ENCODE assay signal across 8 cellular contexts in the genomic region with DNA sequence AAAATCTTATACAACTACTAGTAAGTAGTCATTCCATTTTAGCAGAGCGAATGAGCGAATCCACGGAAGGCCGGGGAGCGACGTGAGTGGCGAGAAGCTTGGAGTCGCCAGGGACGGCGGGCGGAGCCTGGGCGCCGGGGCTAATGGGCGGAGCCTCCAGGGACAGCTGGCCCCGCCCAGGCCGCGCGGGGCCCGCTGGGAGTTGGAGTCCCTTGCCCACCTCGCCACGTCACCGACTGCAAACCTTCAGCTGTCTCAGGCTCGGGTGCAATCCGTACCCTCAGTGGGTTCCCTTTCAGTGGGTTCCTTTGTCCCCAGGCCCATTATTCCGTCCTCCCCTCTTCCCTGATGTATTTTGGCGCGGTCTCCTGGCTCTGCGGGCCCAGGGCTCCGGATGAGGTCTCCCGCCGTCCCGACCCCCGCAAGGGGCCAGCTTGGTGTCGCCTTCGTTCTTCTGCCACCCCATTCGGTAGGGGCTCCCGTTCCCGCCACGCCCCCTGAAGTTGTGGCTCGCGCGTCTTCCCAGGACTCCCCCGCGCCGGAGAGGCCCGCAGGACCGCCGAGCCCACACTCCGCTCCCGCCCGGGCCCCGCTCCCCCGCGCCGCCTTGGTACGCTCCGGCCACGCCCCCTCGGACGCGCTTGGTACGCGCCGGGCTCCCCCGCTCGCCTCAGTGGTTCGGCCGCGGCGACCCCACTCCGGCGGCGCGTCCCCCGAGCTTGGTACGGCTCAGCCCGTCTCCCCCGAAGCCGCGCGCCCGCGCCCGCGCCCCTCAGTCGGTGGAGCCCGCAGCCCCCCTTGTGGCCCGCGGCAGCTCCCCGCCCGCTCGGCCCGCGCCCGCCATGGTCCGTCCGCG. TPM values are rescaled to one million over a fixed set of nuclear protein-coding genes. Genes with fewer than 3 reads are reported as not detected.
DNase-seq lines count a peak whose midpoint lies in the region; ATAC-seq, FAIRE-seq and TF ChIP-seq lines count a peak whose summit lies in the region.

TSS of gene PTOV1 (plus strand) at position 673 of the 856 bp plus-strand sequence.

- peaks cover 10% of the 10 kb centered on the region; the same call in 1 of the 2 replicates for H3K23me2 ChIP-seq in H1 (ENCODE audit: low read depth, low read length)

- H3K4me1 Mint-ChIP-seq in CD8-positive, alpha-beta T cell (ENCODE audit: low read depth) = peaks cover 35% of the 10 kb centered on the region

- H3K56ac ChIP-seq in H1 (replicated peaks; ENCODE audit: insufficient read length, low read depth, low read length) (peak within 1 kb of the TSS; percentile 89), mesendoderm (ENCODE audit: low read length) (peak within 1 kb of the TSS; percentile 97)

- H3K79me2 ChIP-seq in H1 (ENCODE audit: control insufficient read depth in 1 of 2, insufficient read depth in 2 of 2, low read length in 2 of 2) (peaks cover 17 to 28% of the 10 kb centered on the region in 2 experiments), mesendoderm (ENCODE audit: control insufficient read depth, insufficient read depth, low read length) (peaks cover 23% of the 10 kb centered on the region)

- H4K20me1 ChIP-seq in H1 (replicated peaks in 1 of 2; ENCODE audit: control insufficient read depth in 1 of 2, insufficient read depth in 2 of 2, low read length in 2 of 2) = peaks cover 27 to 34% of the 10 kb centered on the region in 2 experiments

- peak within 1 kb of the TSS; percentile 83 for H4K5ac ChIP-seq in H1 (ENCODE audit: insufficient read length, low read depth, low read length)
- no peak within 1 kb of the TSS for H4K5ac ChIP-seq in mesendoderm (ENCODE audit: low read length)

- no peaks in the 10 kb centered on the region for H3K36me3 ChIP-seq in CD8-positive, alpha-beta T cell (ENCODE audit: insufficient read depth, low read length)
- peaks cover 0 to 21% (median 9%) of the 10 kb centered on the region in 4 experiments; a peak in 4 of 8 replicates for H3K36me3 ChIP-seq in H1 (ENCODE audit: control insufficient read depth in 2 of 4, insufficient read depth in 4 of 4, low read length in 3 of 4)
- H3K36me3 ChIP-seq in mesendoderm (ENCODE audit: control insufficient read depth, insufficient read depth, low read length) = peaks cover 5% of the 10 kb centered on the region

- H3K18ac ChIP-seq in H1 (ENCODE audit: extremely low read depth, low read length) = peak within 1 kb of the TSS; percentile 83
- peak within 1 kb of the TSS; percentile 100 for H3K18ac ChIP-seq in mesendoderm (ENCODE audit: low read length)

- H2AFZ ChIP-seq in H1 (ENCODE audit: low read length) = peak within 1 kb of the TSS; percentile 24; the same call in 1 of the 2 replicates

- H4K8ac ChIP-seq in H1 (ENCODE audit: extremely low read depth, insufficient read depth, low read length) (peak within 1 kb of the TSS; percentile 87; the same call in 1 of the 2 replicates), mesendoderm (ENCODE audit: low read depth, low read length) (peak within 1 kb of the TSS; percentile 77)

- H3K23ac ChIP-seq in H1 (ENCODE audit: insufficient read length) = no peak within 1 kb of the TSS
- peak within 1 kb of the TSS; percentile 98 for H3K23ac ChIP-seq in mesendoderm (ENCODE audit: low read length)

- peaks cover 30% of the 10 kb centered on the region for H3K4me1 ChIP-seq in CD8-positive, alpha-beta T cell (ENCODE audit: insufficient read depth, low read length)
- H3K4me1 ChIP-seq in H1 (replicated peaks in 1 of 4; ENCODE audit: control insufficient read depth in 3 of 4, insufficient read depth in 4 of 4, low read length in 3 of 4) (peaks cover 3 to 9% (median 6%) of the 10 kb centered on the region in 4 experiments), mesendoderm (ENCODE audit: control insufficient read depth, low read depth, low read length) (peaks cover 8% of the 10 kb centered on the region)

- TF ChIP-seq RAD21 in H1 (IDR thresholded peaks at IDR 0.05 in 1 of 2, conservative IDR thresholded peaks at IDR 0.05 in 1 of 2; ENCODE audit: low read depth in 2 of 2, low read length in 2 of 2) = no peak

- H3K27me3 ChIP-seq in CD8-positive, alpha-beta T cell (ENCODE audit: insufficient read depth, low read length) = no peaks in the 10 kb centered on the region
- H3K27me3 ChIP-seq in H1 (replicated peaks in 1 of 4; ENCODE audit: control insufficient read depth in 3 of 4, extremely low read depth in 1 of 4, insufficient read depth in 3 of 4, low read length in 3 of 4) (no peaks in the 10 kb centered on the region; a peak in 1 of 7 replicates), mesendoderm (ENCODE audit: insufficient read depth, low read length, poor library complexity) (no peaks in the 10 kb centered on the region)

- no peak within 1 kb of the TSS for H2BK20ac ChIP-seq in H1 (ENCODE audit: low read length)

- peak within 1 kb of the TSS; percentile 99 for H3K4me3 ChIP-seq in CD8-positive, alpha-beta T cell (ENCODE audit: low read depth, low read length)
- H3K4me3 ChIP-seq in H1 (ENCODE audit: extremely low read depth in 1 of 4, insufficient read depth in 2 of 4, low read depth in 3 of 4, low read length in 4 of 4) = peak within 1 kb of the TSS; percentile 64 to 88 (median 80)
- peak within 1 kb of the TSS; percentile 90 for H3K4me3 ChIP-seq in mesendoderm (ENCODE audit: low read length)

- H4K91ac ChIP-seq in H1 (replicated peaks; ENCODE audit: insufficient read length, low read length) = peak within 1 kb of the TSS; percentile 79

- H3K27me3 Mint-ChIP-seq in CD8-positive, alpha-beta T cell (ENCODE audit: low read depth) = no peaks in the 10 kb centered on the region

- H2BK12ac ChIP-seq in H1 (ENCODE audit: low read depth, low read length) = peak within 1 kb of the TSS; percentile 60; the same call in 1 of the 2 replicates

- H3K27ac Mint-ChIP-seq in CD8-positive, alpha-beta T cell = peak within 1 kb of the TSS; percentile 96

- TF ChIP-seq POLR2A in H1 (IDR thresholded peaks at IDR 0.05; ENCODE audit: control extremely low read depth in 1 of 2, low read depth in 2 of 2, low read length in 2 of 2) = peak; percentile 41 to 70

- no peak for FAIRE-seq in H1 (lab: Jason Lieb, UNC)

- peaks cover 12% of the 10 kb centered on the region for H3K36me3 Mint-ChIP-seq in CD8-positive, alpha-beta T cell

- TF ChIP-seq EP300 in H1 (IDR thresholded peaks at IDR 0.05; ENCODE audit: borderline replicate concordance in 1 of 2, low read depth in 2 of 2, low read length in 2 of 2) = peak in 1 of 2 experiments; percentile 99; a peak in 2 of 3 replicates

- peaks cover 2% of the 10 kb centered on the region for H3K9me3 Mint-ChIP-seq in CD8-positive, alpha-beta T cell

- H3K79me1 ChIP-seq in H1 (ENCODE audit: low read depth, low read length) (peaks cover 18% of the 10 kb centered on the region), mesendoderm (ENCODE audit: low read length) (peaks cover 27% of the 10 kb centered on the region)

- H2BK5ac ChIP-seq in H1 (ENCODE audit: low read depth, low read length) = 0 out of 2 replicates have a peak within 1 kb of the TSS, but pooled peaks have one; percentile 81
- peak within 1 kb of the TSS; percentile 78 for H2BK5ac ChIP-seq in mesendoderm (ENCODE audit: low read length)

- no peaks in the 10 kb centered on the region for H3K9me3 ChIP-seq in CD8-positive, alpha-beta T cell (ENCODE audit: low read length)
- H3K9me3 ChIP-seq in H1 (ENCODE audit: insufficient read depth in 2 of 2, low read depth in 1 of 2, low read length in 1 of 2) = no peaks in the 10 kb centered on the region

- CTCF ChIA-PET in CD8-positive, alpha-beta T cell (lab: Charles Lee) = interaction anchor here (1.3 to 1.6 kb wide), 3 partner anchors 14 to 41 kb away, joined by 3 to 5 read pairs (median 4); partner anchors contain the start of gene MED25
- CTCF ChIA-PET in H1 (lab: Charles Lee; ENCODE audit: partially characterized antibody) = interaction anchor here (0.9 to 1.8 kb wide), 5 partner anchors 13 to 161 kb away, joined by 3 to 7 read pairs (median 3); partner anchors contain the start of gene ADM5

- H2BK120ac ChIP-seq in H1 (replicated peaks; ENCODE audit: low read depth, low read length) (no peak within 1 kb of the TSS), mesendoderm (ENCODE audit: low read depth, low read length) (peak within 1 kb of the TSS; percentile 90)

- peak within 1 kb of the TSS; percentile 93; the same call in 1 of the 2 replicates for H2AK5ac ChIP-seq in H1 (ENCODE audit: low read depth, low read length)
- no peak within 1 kb of the TSS for H2AK5ac ChIP-seq in mesendoderm (ENCODE audit: low read length)

- no peak within 1 kb of the TSS for H3K14ac ChIP-seq in H1 (ENCODE audit: insufficient read length)

- WGBS in H1 (ENCODE audit: extremely low coverage in 1 of 2, insufficient coverage in 1 of 2, insufficient read length in 1 of 2, insufficient replicate concordance in 2 of 2, low coverage in 1 of 2, low lambda C conversion rate in 2 of 2, missing lambda C conversion rate in 1 of 2), 2 experiments = 1% methylated on average over 33 of the region's 98 CpGs; no CpG with 5 or more reads in 1 of the 2 experiments
- WGBS in mesendoderm (ENCODE audit: extremely low coverage, insufficient coverage, low lambda C conversion rate) = no CpG with 5 or more reads among the region's 98 CpGs

- H3K27ac ChIP-seq in CD8-positive, alpha-beta T cell (ENCODE audit: low read depth, low read length) = peak within 1 kb of the TSS; percentile 96
- H3K27ac ChIP-seq in H1 (ENCODE audit: low read depth, low read length) = peak within 1 kb of the TSS; percentile 87
- H3K27ac ChIP-seq in mesendoderm (ENCODE audit: low read depth, low read length) = peak within 1 kb of the TSS; percentile 99

- POLR2A ChIA-PET in CD8-positive, alpha-beta T cell (lab: Charles Lee) = interaction anchor here (0.6 to 3.5 kb wide), 16 partner anchors 8 to 209 kb away, joined by 3 to 48 read pairs (median 4); partner anchors contain the start of genes AKT1S1, AP2A1, ATF5 and FUZ
- POLR2A ChIA-PET in H1 (lab: Charles Lee; ENCODE audit: partially characterized antibody) = interaction anchor here (0.7 to 12.4 kb wide), 31 partner anchors 8 to 174 kb away, joined by 3 to 247 read pairs (median 5); partner anchors contain the start of genes ADM5, AKT1S1, AP2A1 and ATF5

- H3K9ac ChIP-seq in H1 (replicated peaks in 1 of 4; ENCODE audit: extremely low read depth in 1 of 4, low read depth in 3 of 4, low read length in 3 of 4) (peak within 1 kb of the TSS; percentile 70 to 98 (median 83)), mesendoderm (ENCODE audit: low read length) (peak within 1 kb of the TSS; percentile 94)

- TF ChIP-seq CTCF in CD8-positive, alpha-beta T cell (IDR thresholded peaks at IDR 0.05) = no peak
- TF ChIP-seq CTCF in GM20000 (IDR thresholded peaks at IDR 0.05; ENCODE audit: extremely low read depth, missing control alignments) = no peak
- no peak for TF ChIP-seq CTCF in H1 (IDR thresholded peaks at IDR 0.05; ENCODE audit: control extremely low read depth in 1 of 3, insufficient read depth in 1 of 3, low read depth in 1 of 3, low read length in 3 of 3)

- peak; percentile 73 to 93 (median 85) for DNase-seq in CD8-positive, alpha-beta T cell
- DNase-seq in GM20000 (ENCODE audit: low spot score) (peak; percentile 98), HT1080 (ENCODE audit: low read depth) (peak; percentile 88), NOMO-1 (lab: John Stamatoyannopoulos, UW; ENCODE audit: unreplicated experiment in 2 of 2) (peak; percentile 82 to 92), H1 (ENCODE audit: low read depth in 1 of 2, low spot score in 2 of 2) (peak; percentile 51 to 96), mesendoderm (peak; percentile 96)
- peak; percentile 69 to 76 for DNase-seq in activated CD8-positive, alpha-beta memory T cell treated with anti-CD3 and anti-CD28 coated beads for 4 hours (ENCODE audit: low read depth in 2 of 2)
- peak; percentile 77 for DNase-seq in stimulated activated CD8-positive, alpha-beta memory T cell treated with anti-CD3 and anti-CD28 coated beads, Interleukin-12 subunit alpha, Interleukin-12 subunit beta, amount 100 ng/mL, for 4 hours (ENCODE audit: low read depth)

- H3K4me2 ChIP-seq in H1 (ENCODE audit: insufficient read depth in 1 of 2, low read depth in 2 of 2, low read length in 2 of 2) = peak within 1 kb of the TSS; percentile 84 to 98
- peak within 1 kb of the TSS; percentile 91 for H3K4me2 ChIP-seq in mesendoderm (ENCODE audit: low read length)

- peak within 1 kb of the TSS; percentile 93 for H3K4me3 Mint-ChIP-seq in CD8-positive, alpha-beta T cell

- intact Hi-C loops in CD8-positive, alpha-beta T cell (cut with DNase I, micrococcal nuclease) = loop anchor here (1.0 to 5.0 kb wide), 8 partner anchors 17 to 733 kb away; partner anchors contain the start of genes AKT1S1 (in 2 of the 2), MED25 (in 2 of the 2), PNKP (in 2 of the 2) and TBC1D17 (in 2 of the 2)

- H2BK15ac ChIP-seq in H1 (ENCODE audit: low read length) (peak within 1 kb of the TSS; percentile 88; the same call in 1 of the 2 replicates), mesendoderm (replicated peaks; ENCODE audit: low read depth) (no peak within 1 kb of the TSS)

- ATAC-seq in CD8-positive, alpha-beta T cell = peak; percentile 87

- H3K4ac ChIP-seq in H1 (replicated peaks; ENCODE audit: insufficient read length, low read depth, low read length) = no peak within 1 kb of the TSS
- peak within 1 kb of the TSS; percentile 99 for H3K4ac ChIP-seq in mesendoderm (ENCODE audit: low read depth, low read length)

RNA-seq across cellular contexts. Expression of gene PTOV1, which starts in this region (rescaled TPM):
- total RNA-seq in CD8-positive, alpha-beta T cell = 100 to 1,000 TPM; 112 to 116 TPM
- total RNA-seq in HT1080 (2014; rRNA removed; shearing (Covaris generic)) = 63.8 and 77.1 TPM in 2 replicates
- polyA plus RNA-seq in HT1080 (2015; cell fraction: cytosol; rRNA removed) = 56.0 and 61.2 TPM in 2 replicates
- 100 and 101 TPM in 2 replicates for polyA plus RNA-seq in HT1080 (2015; cell fraction: nucleus; rRNA removed)
- 251 and 261 TPM in 2 replicates for total RNA-seq in H1 (2021; fragmentation: NEBNext Ultra II Directional; extraction: Animal tissue kit (Norgen Biotek cat#: 25700))
- polyA plus RNA-seq in H1 (2011; rRNA removed) = 147 and 213 TPM in 2 replicates
- polyA plus RNA-seq in H1 (2011; cell fraction: cytosol; rRNA removed) = 136 TPM
- 397 TPM for polyA plus RNA-seq in H1 (2011; cell fraction: nucleus; rRNA removed)
- 183 to 286 TPM (median 253 TPM) in 4 replicates for polyA plus RNA-seq in H1 (2012, experiment 1 of 2)
- 215 TPM for polyA plus RNA-seq in H1 (2012, experiment 2 of 2)
- 166 TPM for polyA plus RNA-seq in H1 (2013, experiment 1 of 2)
- 157 TPM for polyA plus RNA-seq in H1 (2013, experiment 2 of 2)
- polyA minus RNA-seq in H1 (2011; rRNA and poly(A)+ RNA removed) = 82.9 and 117 TPM in 2 replicates
- polyA minus RNA-seq in H1 (2011; cell fraction: cytosol; rRNA and poly(A)+ RNA removed) = 124 TPM
- 139 TPM for polyA minus RNA-seq in H1 (2011; cell fraction: nucleus; rRNA and poly(A)+ RNA removed)
- polyA plus RNA-seq in mesendoderm (2013, experiment 1 of 2) = 156 TPM
- polyA plus RNA-seq in mesendoderm (2013, experiment 2 of 2) = 150 TPM

Comparison
In these comparisons a context has a peak if more than half of its experiments do, and no peak if none do; other contexts are left out.
1. Peak in every context shown above with its lines: DNase-seq, ATAC-seq, H3K4me3 ChIP-seq and H3K27ac ChIP-seq.